In the genomic region with DNA sequence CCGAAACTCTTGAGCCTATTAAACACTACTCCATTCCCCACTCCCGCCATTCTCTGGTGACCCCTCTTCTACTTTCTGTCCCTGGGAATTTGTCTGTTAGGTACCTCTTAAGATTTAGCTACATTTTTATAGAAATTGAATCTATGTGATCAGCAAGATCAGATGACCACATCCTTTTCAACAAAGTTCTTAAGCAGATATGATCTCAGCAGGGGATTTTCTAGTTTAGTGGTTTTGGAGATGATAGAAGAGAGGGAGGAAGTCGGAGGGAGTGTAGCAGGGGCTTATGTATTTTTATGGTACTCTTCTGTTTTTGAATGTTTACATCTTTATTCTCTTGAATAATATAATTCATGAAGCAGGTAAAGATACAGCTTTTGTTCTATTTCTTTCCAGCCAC, we compare ENCODE assay signal across 18 cellular contexts. TPM values are rescaled to one million over a fixed set of nuclear protein-coding genes. Genes with fewer than 3 reads are reported as not detected.
DNase-seq lines count a peak whose midpoint lies in the region; ATAC-seq, FAIRE-seq and TF ChIP-seq lines count a peak whose summit lies in the region.
"Had no signal": no experiment of that assay in that cellular context is flagged by ENCODE, and none has a peak within 500 bp of the region (broad histone marks: within the 10 kb centered on the region; RNA-seq: fewer than 3 reads in every experiment).

No MANE protein-coding gene starts in this region.

- H4K20me1 ChIP-seq in MM.1S (ENCODE audit: insufficient read depth, low read length), result no peaks in the 10 kb centered on the region

- no peak overlapping the region for H3K27ac ChIP-seq in MM.1S (ENCODE audit: low read length)
- no peak overlapping the region for H3K27ac ChIP-seq in small intestine (ENCODE audit: low read depth in 1 of 2, low read length in 1 of 2)
- no peak overlapping the region for H3K27ac ChIP-seq in caudate nucleus (ENCODE audit: low read depth, low read length)
- H3K27ac ChIP-seq: breast epithelium, parathyroid adenoma, SJCRH30, suprapubic skin had no signal

- no peak overlapping the region for H2AFZ ChIP-seq in MM.1S (ENCODE audit: low read length)
- H2AFZ ChIP-seq: GM23338, parathyroid adenoma had no signal

- H3K36me3 ChIP-seq in MM.1S (replicated peaks; ENCODE audit: insufficient read depth, low read length) (no peaks in the 10 kb centered on the region; the same call in 1 of the 2 replicates), small intestine (ENCODE audit: control insufficient read depth in 2 of 2, insufficient read depth in 2 of 2, low read length in 2 of 2) (peaks cover 3 to 4% of the 10 kb centered on the region in 2 donors)
- H3K36me3 ChIP-seq: breast epithelium had no signal

- H3K27me3 Mint-ChIP-seq in activated T-cell treated with anti-CD3 and anti-CD28 coated beads, Interleukin-2, amount 50 U/mL, for 4 hours (ENCODE audit: low read depth), result no peaks in the 10 kb centered on the region
- no peaks in the 10 kb centered on the region for H3K27me3 Mint-ChIP-seq in activated naive CD8-positive, alpha-beta T cell treated with anti-CD3 and anti-CD28 coated beads, Interleukin-2, amount 10 ng/mL, durations not matched to agents 7 days and 5 days
- H3K27me3 Mint-ChIP-seq: IgD-negative memory B cell had no signal

- H3K4me2 ChIP-seq in MM.1S (ENCODE audit: low read depth, low read length), result no peak overlapping the region
- H3K4me2 ChIP-seq: GM23338 had no signal

- WGBS in small intestine, 3 donors, result 55 to 72% (median 67%) methylated on average over 3 of the region's 3 CpGs

- no peak for DNase-seq in activated T-cell treated with anti-CD3 and anti-CD28 coated beads, Interleukin-2, amount 50 U/mL, for 4 hours
- DNase-seq in activated T-cell treated with anti-CD3 and anti-CD28 coated beads for 4 hours (no peak), MM.1S (peak; percentile 14), small intestine (peak; percentile 25), caudate nucleus (lab: John Stamatoyannopoulos, UW) (no peak), dedifferentiated amniotic fluid mesenchymal stem cell (ENCODE audit: extremely low spot score) (no peak)
- DNase-seq in activated naive CD8-positive, alpha-beta T cell treated with anti-CD3 and anti-CD28 coated beads, Interleukin-2, amount 10 ng/mL, durations not matched to agents 7 days and 5 days, result no peak
- DNase-seq: EL, esophagus squamous epithelium, NCI-H2029 treated with DMSO at 0.1 percent for 48 hours, PC-3, SJCRH30 had no signal

- no peak for TF ChIP-seq CTCF in MM.1S (IDR thresholded peaks at IDR 0.05; ENCODE audit: low read length)

- H3K27ac Mint-ChIP-seq in activated naive CD8-positive, alpha-beta T cell treated with anti-CD3 and anti-CD28 coated beads, Interleukin-2, amount 10 ng/mL, durations not matched to agents 7 days and 5 days, result peak overlapping the region; percentile 90
- H3K27ac Mint-ChIP-seq: GM23338 had no signal

- POLR2A ChIA-PET in activated naive CD8-positive, alpha-beta T cell treated with anti-CD3 and anti-CD28 coated beads, Interleukin-2, amount 10 ng/mL, durations not matched to agents 7 days and 5 days (lab: Charles Lee), result interaction anchor here (0.7 to 3.6 kb wide), 7 partner anchors 31 to 154 kb away, joined by 3 to 25 read pairs (median 4); a partner anchor contains a TSS

- no peak overlapping the region for H3K9ac ChIP-seq in MM.1S (ENCODE audit: low read length)
- H3K9ac ChIP-seq: parathyroid adenoma had no signal

- peaks cover 22% of the 10 kb centered on the region for H3K36me3 Mint-ChIP-seq in activated T-cell treated with anti-CD3 and anti-CD28 coated beads, Interleukin-2, amount 50 U/mL, for 4 hours (ENCODE audit: insufficient read depth)
- peaks cover 44% of the 10 kb centered on the region for H3K36me3 Mint-ChIP-seq in activated naive CD8-positive, alpha-beta T cell treated with anti-CD3 and anti-CD28 coated beads, Interleukin-2, amount 10 ng/mL, durations not matched to agents 7 days and 5 days
- H3K36me3 Mint-ChIP-seq: IgD-negative memory B cell had no signal

- H3K4me1 ChIP-seq in MM.1S (ENCODE audit: low read length) (no peaks in the 10 kb centered on the region), small intestine (ENCODE audit: control insufficient read depth in 2 of 2, insufficient read depth in 1 of 2, low read depth in 1 of 2, low read length in 1 of 2) (no peaks in the 10 kb centered on the region)
- H3K4me1 ChIP-seq: breast epithelium, esophagus squamous epithelium, parathyroid adenoma, SJCRH30, suprapubic skin had no signal

- no peak for FAIRE-seq in small intestine (lab: Jason Lieb, UNC)

- no peaks in the 10 kb centered on the region for H3K27me3 ChIP-seq in MM.1S (replicated peaks; ENCODE audit: insufficient read depth, low read length)
- H3K27me3 ChIP-seq in small intestine (ENCODE audit: control insufficient read depth in 2 of 2, insufficient read depth in 2 of 2, low read length in 2 of 2), result no peaks in the 10 kb centered on the region
- H3K27me3 ChIP-seq: breast epithelium, esophagus squamous epithelium, SJCRH30, suprapubic skin had no signal

- no peaks in the 10 kb centered on the region for H3K9me2 ChIP-seq in MM.1S (replicated peaks; ENCODE audit: insufficient read depth, low read length)

- peak; percentile 65 to 72 for ATAC-seq in activated T-cell treated with anti-CD3 and anti-CD28 coated beads, Interleukin-2, amount 50 U/mL, for 4 hours
- ATAC-seq in activated naive CD8-positive, alpha-beta T cell treated with anti-CD3 and anti-CD28 coated beads, Interleukin-2, amount 10 ng/mL, durations not matched to agents 7 days and 5 days (ENCODE audit: low read depth), result peak; percentile 68
- no peak for ATAC-seq in HG03095 (IDR thresholded peaks at IDR 0.05; ENCODE audit: unreplicated experiment)
- ATAC-seq: GM23338, PC-3 had no signal

- H3K79me2 ChIP-seq in MM.1S (ENCODE audit: low read length), result no peaks in the 10 kb centered on the region; the same call in none of the 2 replicates
- H3K79me2 ChIP-seq: parathyroid adenoma had no signal

- H3K9me3 Mint-ChIP-seq in activated T-cell treated with anti-CD3 and anti-CD28 coated beads, Interleukin-2, amount 50 U/mL, for 4 hours, result no peaks in the 10 kb centered on the region
- H3K9me3 Mint-ChIP-seq in activated naive CD8-positive, alpha-beta T cell treated with anti-CD3 and anti-CD28 coated beads, Interleukin-2, amount 10 ng/mL, durations not matched to agents 7 days and 5 days, result no peaks in the 10 kb centered on the region
- H3K9me3 Mint-ChIP-seq: GM23338, IgD-negative memory B cell had no signal

- no peak overlapping the region for H3K4me3 ChIP-seq in MM.1S (ENCODE audit: low read length)
- no peak overlapping the region for H3K4me3 ChIP-seq in small intestine (ENCODE audit: low read depth in 1 of 2, low read length in 2 of 2)
- H3K4me3 ChIP-seq: breast epithelium, esophagus squamous epithelium, GM23338, SJCRH30, suprapubic skin had no signal

- peak overlapping the region; percentile 68 for H3K4me3 Mint-ChIP-seq in activated T-cell treated with anti-CD3 and anti-CD28 coated beads, Interleukin-2, amount 50 U/mL, for 4 hours
- peak overlapping the region; percentile 62 for H3K4me3 Mint-ChIP-seq in activated naive CD8-positive, alpha-beta T cell treated with anti-CD3 and anti-CD28 coated beads, Interleukin-2, amount 10 ng/mL, durations not matched to agents 7 days and 5 days
- H3K4me3 Mint-ChIP-seq: GM23338, IgD-negative memory B cell had no signal

- peaks cover 54% of the 10 kb centered on the region for H3K4me1 Mint-ChIP-seq in activated T-cell treated with anti-CD3 and anti-CD28 coated beads, Interleukin-2, amount 50 U/mL, for 4 hours (ENCODE audit: low read depth)
- peaks cover 56% of the 10 kb centered on the region for H3K4me1 Mint-ChIP-seq in activated naive CD8-positive, alpha-beta T cell treated with anti-CD3 and anti-CD28 coated beads, Interleukin-2, amount 10 ng/mL, durations not matched to agents 7 days and 5 days
- H3K4me1 Mint-ChIP-seq: GM23338 had no signal

- no peaks in the 10 kb centered on the region for H3K9me3 ChIP-seq in MM.1S (replicated peaks; ENCODE audit: insufficient read depth, low read length)
- no peaks in the 10 kb centered on the region for H3K9me3 ChIP-seq in small intestine (ENCODE audit: control insufficient read depth, low read depth)
- H3K9me3 ChIP-seq: breast epithelium, esophagus squamous epithelium, SJCRH30, suprapubic skin had no signal

- H3F3A ChIP-seq in MM.1S (ENCODE audit: insufficient read depth, low read length), result no peaks in the 10 kb centered on the region

RNA-seq across cellular contexts. Expression of a gene that starts 40.8 kb away (rescaled TPM):
- 100 to 1,000 TPM; 138 to 151 (median 141) TPM for total RNA-seq in activated T-cell treated with anti-CD3 and anti-CD28 coated beads, Interleukin-2, amount 50 U/mL, for 4 hours
- 100 to 1,000 TPM; 245 to 252 TPM for total RNA-seq in activated naive CD8-positive, alpha-beta T cell treated with anti-CD3 and anti-CD28 coated beads, Interleukin-2, amount 10 ng/mL, durations not matched to agents 7 days and 5 days
- polyA plus RNA-seq in small intestine, result 10 to 100 TPM; 21.2 to 32.5 (median 22.2) TPM

RNA-seq across cellular contexts. Expression of a gene that starts 40.9 kb away (rescaled TPM):
- 10 to 100 TPM; 14.2 to 15.2 (median 14.8) TPM for total RNA-seq in activated T-cell treated with anti-CD3 and anti-CD28 coated beads, Interleukin-2, amount 50 U/mL, for 4 hours
- total RNA-seq in activated naive CD8-positive, alpha-beta T cell treated with anti-CD3 and anti-CD28 coated beads, Interleukin-2, amount 10 ng/mL, durations not matched to agents 7 days and 5 days, result 10 to 100 TPM; 44.7 to 48.6 TPM
- polyA plus RNA-seq in small intestine, result 1 to 10 TPM; 5.1 to 8.3 (median 6.3) TPM

Comparison
In these comparisons a context has a peak if more than half of its experiments do, and no peak if none do; other contexts are left out.
1. DNase-seq: peak in MM.1S (single experiment) and small intestine (single experiment); none in activated T-cell treated with anti-CD3 and anti-CD28 coated beads, Interleukin-2, amount 50 U/mL, for 4 hours (single experiment), activated T-cell treated with anti-CD3 and anti-CD28 coated beads for 4 hours (single experiment), activated naive CD8-positive, alpha-beta T cell treated with anti-CD3 and anti-CD28 coated beads, Interleukin-2, amount 10 ng/mL, durations not matched to agents 7 days and 5 days (single experiment), caudate nucleus (0 of 61) and dedifferentiated amniotic fluid mesenchymal stem cell (single experiment).